Comparison of ENCODE assay signal across 9 cellular contexts in genomic region chr12:6927999-6928702, GRCh38. TPM values are rescaled to one million over a fixed set of nuclear protein-coding genes. Genes with fewer than 3 reads are reported as not detected.
DNase-seq lines count a peak whose midpoint lies in the region; FAIRE-seq and TF ChIP-seq lines count a peak whose summit lies in the region.
"Had no signal": no experiment of that assay in that cellular context is flagged by ENCODE, and none has a peak within 500 bp of the region (broad histone marks: within the 10 kb centered on the region; RNA-seq: fewer than 3 reads in every experiment).

No MANE protein-coding gene starts in this region.

- DNase-seq in GM19238 (ENCODE audit: insufficient read length, low spot score), result peak; percentile 53
- DNase-seq in frontal cortex (ENCODE audit: low spot score in 2 of 2), result peak; percentile 60 to 68
- DNase-seq in trophoblast cell, result no peak
- DNase-seq in stimulated activated CD4-positive, alpha-beta T cell treated with anti-CD3 and anti-CD28 coated beads, Interleukin-12 subunit alpha, Interleukin-12 subunit beta, amount 100 ng/mL, for 4 hours, result no peak
- no peak for DNase-seq in CD1c-positive myeloid dendritic cell (ENCODE audit: extremely low spot score)
- no peak for DNase-seq in NCI-H226
- DNase-seq in NCI-H2107 treated with DMSO at 0.1 percent for 48 hours (lab: John Stamatoyannopoulos, UW; ENCODE audit: unreplicated experiment), result no peak

- peak overlapping the region; percentile 51 for H4K8ac ChIP-seq in trophoblast cell (ENCODE audit: low read depth, low read length)

- peak overlapping the region; percentile 99 for H4K91ac ChIP-seq in trophoblast cell (ENCODE audit: low read depth, low read length)

- H3K27me3 ChIP-seq in trophoblast cell (ENCODE audit: insufficient read depth, low read length), result no peaks in the 10 kb centered on the region

- H2BK5ac ChIP-seq in trophoblast cell (ENCODE audit: low read depth, low read length, poor library complexity), result peak overlapping the region; percentile 74

- peak overlapping the region; percentile 68 for H2BK120ac ChIP-seq in trophoblast cell (ENCODE audit: insufficient read depth, low read length, poor library complexity)

- no peak for TF ChIP-seq CTCF in VCaP (conservative IDR thresholded peaks at IDR 0.05)

- peak overlapping the region; percentile 56 for H3K14ac ChIP-seq in trophoblast cell (ENCODE audit: low read length)

- no peak overlapping the region for H2BK12ac ChIP-seq in trophoblast cell (ENCODE audit: low read length)

- H3K18ac ChIP-seq in trophoblast cell (ENCODE audit: low read length), result peak overlapping the region; percentile 65

- H3K9ac ChIP-seq in trophoblast cell (ENCODE audit: low read length), result peak overlapping the region; percentile 86

- WGBS in trophoblast cell (ENCODE audit: extremely low coverage, insufficient coverage, insufficient read length), result no CpG with 5 or more reads among the region's 84 CpGs

- H3K79me1 ChIP-seq in trophoblast cell (ENCODE audit: low read length), result peaks cover 35% of the 10 kb centered on the region

- no peak for FAIRE-seq in frontal cortex (lab: Jason Lieb, UNC)
- FAIRE-seq: TTC549 had no signal

- H3K4ac ChIP-seq in trophoblast cell (ENCODE audit: low read depth, low read length), result peak overlapping the region; percentile 92

- peak overlapping the region; percentile 96 for H3K27ac ChIP-seq in VCaP
- peak overlapping the region; percentile 90 for H3K27ac ChIP-seq in trophoblast cell (ENCODE audit: low read depth, low read length)

- no peak overlapping the region for H3K23ac ChIP-seq in trophoblast cell (ENCODE audit: low read length)

- peaks cover 34 to 39% of the 10 kb centered on the region in 2 experiments for H3K4me1 ChIP-seq in trophoblast cell (ENCODE audit: control insufficient read depth in 1 of 2, insufficient read depth in 2 of 2, low read length in 2 of 2)

- peaks cover under 1% of the 10 kb centered on the region in 2 experiments for H3K36me3 ChIP-seq in trophoblast cell (ENCODE audit: control insufficient read depth in 1 of 2, insufficient read depth in 2 of 2, low read length in 2 of 2)

- peaks cover 32% of the 10 kb centered on the region for H3K79me2 ChIP-seq in trophoblast cell (ENCODE audit: control insufficient read depth, insufficient read depth, low read length, poor library complexity)

- peak overlapping the region; percentile 60 for H2AK5ac ChIP-seq in trophoblast cell (ENCODE audit: low read length)

- H3K9me3 ChIP-seq in trophoblast cell (ENCODE audit: insufficient read depth, low read depth, low read length), result no peaks in the 10 kb centered on the region

- H2AFZ ChIP-seq in trophoblast cell (ENCODE audit: insufficient read depth, low read length, poor library complexity), result no peak overlapping the region

- peak overlapping the region; percentile 95 for H3K4me2 ChIP-seq in trophoblast cell (ENCODE audit: low read length)

- H4K12ac ChIP-seq in trophoblast cell (ENCODE audit: low read depth, low read length), result peak overlapping the region; percentile 56

- H3K4me3 ChIP-seq in trophoblast cell (ENCODE audit: low read depth, low read length), result peak overlapping the region; percentile 76

RNA-seq across cellular contexts. Expression of gene ATN1, which starts 0.4 kb away (rescaled TPM):
- total RNA-seq in frontal cortex, result 11.8 TPM
- 123 TPM in 2 replicates for polyA plus RNA-seq in trophoblast cell (2013)

RNA-seq across cellular contexts. Expression of gene ENO2, which starts 13.8 kb away (rescaled TPM):
- 169 TPM for total RNA-seq in frontal cortex
- 3.6 and 3.8 TPM in 2 replicates for polyA plus RNA-seq in trophoblast cell (2013)

RNA-seq across cellular contexts. Expression of gene RNU7-1, which starts 15.5 kb away (rescaled TPM):
- not detected for total RNA-seq in frontal cortex
- polyA plus RNA-seq in trophoblast cell (2013), result not detected in 2 replicates

RNA-seq across cellular contexts. Expression of gene C12orf57, which starts 15.7 kb away (rescaled TPM):
- total RNA-seq in frontal cortex, result 322 TPM
- 141 and 142 TPM in 2 replicates for polyA plus RNA-seq in trophoblast cell (2013)

RNA-seq across cellular contexts. Expression of gene PTPN6, which starts 23.0 kb away (rescaled TPM):
- 1.6 TPM for total RNA-seq in frontal cortex
- 19.7 and 21.5 TPM in 2 replicates for polyA plus RNA-seq in trophoblast cell (2013)

Comparison
In these comparisons a context has a peak if more than half of its experiments do, and no peak if none do; other contexts are left out.
1. DNase-seq: peak in GM19238 (single experiment) and frontal cortex (2 of 2); none in trophoblast cell (0 of 2), stimulated activated CD4-positive, alpha-beta T cell treated with anti-CD3 and anti-CD28 coated beads, Interleukin-12 subunit alpha, Interleukin-12 subunit beta, amount 100 ng/mL, for 4 hours (single experiment), CD1c-positive myeloid dendritic cell (single experiment), NCI-H226 (single experiment) and NCI-H2107 treated with DMSO at 0.1 percent for 48 hours (single experiment).